ENCODE assay signal across 9 cellular contexts in genomic region chr4:87270144-87270543, GRCh38. TPM values are rescaled to one million over a fixed set of nuclear protein-coding genes. Genes with fewer than 3 reads are reported as not detected.
DNase-seq lines count a peak whose midpoint lies in the region; ATAC-seq, FAIRE-seq and TF ChIP-seq lines count a peak whose summit lies in the region.
"Had no signal": no experiment of that assay in that cellular context is flagged by ENCODE, and none has a peak within 500 bp of the region (broad histone marks: within the 10 kb centered on the region; RNA-seq: fewer than 3 reads in every experiment).

No MANE protein-coding gene starts in this region.

- H3K27ac Mint-ChIP-seq in CD8-positive, alpha-beta memory T cell: no peak overlapping the region

- no peaks in the 10 kb centered on the region for H3K36me3 ChIP-seq in CD8-positive, alpha-beta memory T cell (ENCODE audit: insufficient read depth, low read length)

- H3K4me3 ChIP-seq in AG09309 (ENCODE audit: control insufficient read depth, low read depth, low read length): no peak overlapping the region
- H3K4me3 ChIP-seq in CD8-positive, alpha-beta memory T cell (ENCODE audit: low read length): no peak overlapping the region

- H3K4me1 Mint-ChIP-seq in CD8-positive, alpha-beta memory T cell: no peaks in the 10 kb centered on the region

- FAIRE-seq in endometrium (lab: Jason Lieb, UNC): peak; percentile 70

- CTCF ChIA-PET in CD8-positive, alpha-beta memory T cell (lab: Charles Lee): no interaction called here

- no peak for ATAC-seq in GM21619 (IDR thresholded peaks at IDR 0.05; ENCODE audit: unreplicated experiment)
- no peak for ATAC-seq in HG03520 (IDR thresholded peaks at IDR 0.05; ENCODE audit: unreplicated experiment)

- no peaks in the 10 kb centered on the region for H3K9me3 Mint-ChIP-seq in CD8-positive, alpha-beta memory T cell

- TF ChIP-seq CTCF in AG09309 (IDR thresholded peaks at IDR 0.05; ENCODE audit: control insufficient read depth, insufficient read depth, low read depth, low read length, missing control alignments): peak; percentile 67

- no peaks in the 10 kb centered on the region for H3K36me3 Mint-ChIP-seq in CD8-positive, alpha-beta memory T cell

- H3K27ac ChIP-seq in CD8-positive, alpha-beta memory T cell (ENCODE audit: low read depth, low read length): no peak overlapping the region
- H3K27ac ChIP-seq: epithelial cell of prostate had no signal

- no peaks in the 10 kb centered on the region for H3K27me3 ChIP-seq in CD8-positive, alpha-beta memory T cell (ENCODE audit: insufficient read depth, low read length, poor library complexity, severe bottlenecking)

- H3K4me3 Mint-ChIP-seq in CD8-positive, alpha-beta memory T cell: no peak overlapping the region

- DNase-seq in AG09309 (ENCODE audit: low read depth) (peak; percentile 16), H4 (ENCODE audit: low spot score) (peak; percentile 48), NCI-H82 (lab: John Stamatoyannopoulos, UW) (peak; percentile 55), non-pigmented ciliary epithelial cell (ENCODE audit: low read depth) (peak; percentile 9)
- no peak for DNase-seq in CD8-positive, alpha-beta memory T cell

- POLR2A ChIA-PET in CD8-positive, alpha-beta memory T cell (lab: Charles Lee): no interaction called here

- no peaks in the 10 kb centered on the region for H3K4me1 ChIP-seq in CD8-positive, alpha-beta memory T cell (ENCODE audit: insufficient read depth, low read length)

- no peaks in the 10 kb centered on the region for H3K9me3 ChIP-seq in CD8-positive, alpha-beta memory T cell (ENCODE audit: low read length)

- peaks cover 8 to 19% of the 10 kb centered on the region in 2 donors for H3K27me3 Mint-ChIP-seq in CD8-positive, alpha-beta memory T cell

RNA-seq across cellular contexts. Expression of gene KLHL8, which starts 49.7 kb away (rescaled TPM):
- total RNA-seq in H4 (2014; rRNA removed; shearing (Covaris generic)): 8.6 and 9.6 TPM in 2 replicates
- 10 to 100 TPM; 15.6 to 15.8 TPM for total RNA-seq in CD8-positive, alpha-beta memory T cell
- 9.9 TPM for polyA plus RNA-seq in CD8-positive, alpha-beta memory T cell

RNA-seq across cellular contexts. Expression of gene HSD17B13, which starts 52.5 kb away (rescaled TPM):
- 4.5 and 7.0 TPM in 2 replicates for total RNA-seq in H4 (2014; rRNA removed; shearing (Covaris generic))
- under 1 TPM in 1 of 2 experiments, not detected in 1; 0.22 TPM for total RNA-seq in CD8-positive, alpha-beta memory T cell
- polyA plus RNA-seq in CD8-positive, alpha-beta memory T cell: not detected

Comparison
In these comparisons a context has a peak if more than half of its experiments do, and no peak if none do; other contexts are left out.
1. DNase-seq: peak in AG09309 (single experiment), H4 (single experiment), NCI-H82 (single experiment) and non-pigmented ciliary epithelial cell (single experiment); none in CD8-positive, alpha-beta memory T cell (0 of 5).